ENCODE assay signal across 21 cellular contexts in the genomic region with DNA sequence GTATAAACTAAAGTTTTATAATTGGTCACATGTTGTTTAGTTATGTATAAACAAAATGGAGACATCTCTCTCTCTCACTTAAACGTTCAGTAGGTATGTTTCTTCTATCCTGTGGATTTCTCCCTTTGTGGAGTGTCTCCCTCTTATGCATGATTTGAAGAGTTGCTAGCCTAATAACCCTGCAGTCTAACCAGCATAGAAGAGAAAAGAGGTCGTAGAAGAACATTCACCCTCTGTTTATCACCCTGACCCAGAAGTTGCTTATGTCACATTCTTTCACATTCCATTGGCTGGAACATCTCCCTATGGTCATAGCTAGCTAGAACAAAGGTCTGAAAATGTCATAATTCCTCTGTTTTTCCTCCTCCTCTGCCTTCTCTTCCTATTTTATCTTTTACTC.
"Had no signal": no experiment of that assay in that cellular context is flagged by ENCODE, and none has a peak within 500 bp of the region (broad histone marks: within the 10 kb centered on the region; RNA-seq: fewer than 3 reads in every experiment).

No MANE protein-coding gene starts in this region.

- H3K4me1 ChIP-seq: foreskin keratinocyte, heart left ventricle, left lung, lower lobe of right lung, neural progenitor cell, pancreas, thyroid gland, upper lobe of left lung, uterus had no signal

- H3K4me2 ChIP-seq: neural progenitor cell, smooth muscle cell had no signal

- H3K9me3 ChIP-seq: heart left ventricle, left lung, lower lobe of right lung, pancreas, thyroid gland, upper lobe of left lung, uterus had no signal

- DNase-seq: effector CD4-positive, alpha-beta T cell; endodermal cell; erythroblast; foreskin keratinocyte; heart left ventricle; hypothalamus; kidney glomerular epithelial cell; left lung; lower lobe of right lung; midbrain; occipital lobe; pancreas; right cardiac atrium; stimulated activated CD4-positive, alpha-beta T cell treated with anti-CD3 and anti-CD28 coated beads, Interleukin-2, amount 100 ng/mL, for 48 hours; stimulated activated naive CD4-positive, alpha-beta T cell treated with Interleukin-2 at 50 U/mL for 16 hours; thyroid gland; upper lobe of left lung; uterus had no signal

- H3K4me3 ChIP-seq: coronary artery, heart left ventricle, left lung, lower lobe of right lung, neural progenitor cell, pancreas, smooth muscle cell, thyroid gland, upper lobe of left lung, uterus had no signal

- H2AFZ ChIP-seq: neural progenitor cell had no signal

- H3K9ac ChIP-seq: neural progenitor cell had no signal

- H3K36me3 ChIP-seq: heart left ventricle, left lung, lower lobe of right lung, neural progenitor cell, pancreas, thyroid gland, upper lobe of left lung, uterus had no signal

- H3K27me3 ChIP-seq: foreskin keratinocyte, heart left ventricle, left lung, neural progenitor cell, pancreas, thyroid gland, upper lobe of left lung, uterus had no signal

- H3K27ac ChIP-seq: coronary artery, foreskin keratinocyte, heart left ventricle, left lung, lower lobe of right lung, neural progenitor cell, pancreas, thyroid gland, upper lobe of left lung, uterus had no signal
